In genomic region chr1:168521391-168522000, GRCh38 we compare ENCODE assay signal across 23 cellular contexts. TPM values are rescaled to one million over a fixed set of nuclear protein-coding genes. Genes with fewer than 3 reads are reported as not detected.
DNase-seq lines count a peak whose midpoint lies in the region; ATAC-seq and TF ChIP-seq lines count a peak whose summit lies in the region.
"Had no signal": no experiment of that assay in that cellular context is flagged by ENCODE, and none has a peak within 500 bp of the region (broad histone marks: within the 10 kb centered on the region; RNA-seq: fewer than 3 reads in every experiment).

No MANE protein-coding gene starts in this region.

- ATAC-seq in DND-41 (ENCODE audit: insufficient read depth, low read depth) (no peak), aorta (ENCODE audit: low FRiP score) (no peak), GM18858 (IDR thresholded peaks at IDR 0.05; ENCODE audit: unreplicated experiment) (no peak)
- ATAC-seq in activated CD8-positive, alpha-beta T cell treated with anti-CD3 and anti-CD28 coated beads, Interleukin-2, amount 10 ng/mL, durations not matched to agents 7 days and 5 days = peak; percentile 58
- ATAC-seq in naive thymus-derived CD8-positive, alpha-beta T cell = peak; percentile 56 to 57
- ATAC-seq: left ventricle myocardium superior, upper lobe of right lung, WTC11 had no signal

- H3K27ac ChIP-seq in DND-41 (ENCODE audit: low read length) (peak overlapping the region; percentile 95), WERI-Rb-1 (no peak overlapping the region), aorta (ENCODE audit: low read depth in 1 of 2, low read length in 2 of 2) (no peak overlapping the region)
- H3K27ac ChIP-seq: adrenal gland, right atrium auricular region, upper lobe of right lung had no signal

- H3K9ac ChIP-seq in DND-41 (ENCODE audit: low read depth, low read length) = peak overlapping the region; percentile 57; the same call in 1 of the 2 replicates

- no peaks in the 10 kb centered on the region for H4K20me1 ChIP-seq in DND-41 (ENCODE audit: insufficient read depth, low read length)

- DNase-seq in activated CD4-positive, alpha-beta memory T cell treated with anti-CD3 and anti-CD28 coated beads, Interleukin-2, amount 10 ng/mL, durations not matched to agents 7 days and 5 days = no peak
- no peak for DNase-seq in activated CD4-positive, alpha-beta memory T cell treated with anti-CD3 and anti-CD28 coated beads for 36 hours
- DNase-seq in DND-41 (no peak), WERI-Rb-1 (no peak), aorta (no peak)
- DNase-seq in activated CD8-positive, alpha-beta T cell treated with anti-CD3 and anti-CD28 coated beads, Interleukin-2, amount 10 ng/mL, durations not matched to agents 7 days and 5 days = peak; percentile 69
- peak in 3 of 10 donors; percentile 32 to 47 (median 40) for DNase-seq in naive thymus-derived CD8-positive, alpha-beta T cell
- DNase-seq: activated CD8-positive, alpha-beta memory T cell treated with anti-CD3 and anti-CD28 coated beads, Interleukin-2, amount 50 U/mL, for 4 hours; adrenal gland; central memory CD4-positive, alpha-beta T cell; DMS79 treated with DMSO at 0.1 percent for 48 hours; effector CD4-positive, alpha-beta T cell; IMR-90; left ventricle myocardium superior; NCI-H187; stimulated activated naive CD4-positive, alpha-beta T cell treated with Interleukin-2 at 50 U/mL for 16 hours; SW 1271; upper lobe of right lung had no signal

- H3K36me3 ChIP-seq in DND-41 (ENCODE audit: insufficient read depth, low read length) = no peaks in the 10 kb centered on the region
- no peaks in the 10 kb centered on the region for H3K36me3 ChIP-seq in WERI-Rb-1
- no peaks in the 10 kb centered on the region for H3K36me3 ChIP-seq in aorta (ENCODE audit: control insufficient read depth in 1 of 2, insufficient read depth in 2 of 2, low read length in 1 of 2)
- H3K36me3 ChIP-seq: adrenal gland, right atrium auricular region, upper lobe of right lung had no signal

- WGBS in aorta, 2 donors = 84 to 96% methylated on average over 1 of the region's 1 CpG

- TF ChIP-seq CTCF in DND-41 (IDR thresholded peaks at IDR 0.05; ENCODE audit: borderline replicate concordance, extremely low read depth, low read length, poor library complexity, severe bottlenecking) = no peak
- no peak for TF ChIP-seq CTCF in WERI-Rb-1 (IDR thresholded peaks at IDR 0.05; ENCODE audit: low read depth, low read length)

- POLR2A ChIA-PET in activated CD4-positive, alpha-beta memory T cell treated with anti-CD3 and anti-CD28 coated beads, Interleukin-2, amount 10 ng/mL, durations not matched to agents 7 days and 5 days (lab: Charles Lee) = interaction anchor here (0.6 to 3.1 kb wide), 12 partner anchors 10 to 893 kb away, joined by 3 to 31 read pairs (median 3); no protein-coding TSS in a partner anchor
- POLR2A ChIA-PET in activated CD4-positive, alpha-beta memory T cell treated with anti-CD3 and anti-CD28 coated beads for 36 hours (lab: Charles Lee) = no interaction called here
- POLR2A ChIA-PET in activated CD8-positive, alpha-beta T cell treated with anti-CD3 and anti-CD28 coated beads, Interleukin-2, amount 10 ng/mL, durations not matched to agents 7 days and 5 days (lab: Charles Lee) = interaction anchor here (0.8 to 3.1 kb wide), 9 partner anchors 10 to 82 kb away, joined by 3 to 31 read pairs (median 8); no protein-coding TSS in a partner anchor
- POLR2A ChIA-PET in naive thymus-derived CD8-positive, alpha-beta T cell (lab: Charles Lee) = interaction anchor here (1.0 to 1.8 kb wide), 7 partner anchors 8 to 77 kb away, joined by 3 to 8 read pairs (median 3); no protein-coding TSS in a partner anchor

- peaks cover 48% of the 10 kb centered on the region for H3K4me1 Mint-ChIP-seq in activated CD4-positive, alpha-beta memory T cell treated with anti-CD3 and anti-CD28 coated beads, Interleukin-2, amount 10 ng/mL, durations not matched to agents 7 days and 5 days
- peaks cover 45% of the 10 kb centered on the region for H3K4me1 Mint-ChIP-seq in activated CD4-positive, alpha-beta memory T cell treated with anti-CD3 and anti-CD28 coated beads for 36 hours (ENCODE audit: low read depth)
- peaks cover 71% of the 10 kb centered on the region for H3K4me1 Mint-ChIP-seq in activated CD8-positive, alpha-beta T cell treated with anti-CD3 and anti-CD28 coated beads, Interleukin-2, amount 10 ng/mL, durations not matched to agents 7 days and 5 days (ENCODE audit: low read depth)
- peaks cover 34 to 64% (median 57%) of the 10 kb centered on the region in 4 donors for H3K4me1 Mint-ChIP-seq in naive thymus-derived CD8-positive, alpha-beta T cell

- CTCF ChIA-PET in activated CD4-positive, alpha-beta memory T cell treated with anti-CD3 and anti-CD28 coated beads, Interleukin-2, amount 10 ng/mL, durations not matched to agents 7 days and 5 days (lab: Charles Lee) = interaction anchor here (1.0 to 1.9 kb wide), 4 partner anchors 14 to 179 kb away, joined by 3 to 7 read pairs (median 4); no protein-coding TSS in a partner anchor
- CTCF ChIA-PET in activated CD4-positive, alpha-beta memory T cell treated with anti-CD3 and anti-CD28 coated beads for 36 hours (lab: Charles Lee) = interaction anchor here (0.6 kb wide), 1 partner anchor 1037 kb away, joined by 3 read pairs; no protein-coding TSS in a partner anchor
- CTCF ChIA-PET in activated CD8-positive, alpha-beta T cell treated with anti-CD3 and anti-CD28 coated beads, Interleukin-2, amount 10 ng/mL, durations not matched to agents 7 days and 5 days (lab: Charles Lee) = interaction anchor here (0.7 to 3.0 kb wide), 13 partner anchors 10 to 287 kb away, joined by 3 to 10 read pairs (median 4); no protein-coding TSS in a partner anchor

- peaks cover 14% of the 10 kb centered on the region for H3K9me3 Mint-ChIP-seq in activated CD4-positive, alpha-beta memory T cell treated with anti-CD3 and anti-CD28 coated beads, Interleukin-2, amount 10 ng/mL, durations not matched to agents 7 days and 5 days
- H3K9me3 Mint-ChIP-seq in activated CD4-positive, alpha-beta memory T cell treated with anti-CD3 and anti-CD28 coated beads for 36 hours = peaks cover 7% of the 10 kb centered on the region
- H3K9me3 Mint-ChIP-seq in activated CD8-positive, alpha-beta T cell treated with anti-CD3 and anti-CD28 coated beads, Interleukin-2, amount 10 ng/mL, durations not matched to agents 7 days and 5 days (ENCODE audit: insufficient read depth) = peaks cover 22% of the 10 kb centered on the region
- peaks cover 0 to 21% (median 9%) of the 10 kb centered on the region in 9 donors for H3K9me3 Mint-ChIP-seq in naive thymus-derived CD8-positive, alpha-beta T cell

- H3K9me3 ChIP-seq in DND-41 (ENCODE audit: insufficient read depth, low read length, severe bottlenecking) (peaks cover 6% of the 10 kb centered on the region), WERI-Rb-1 (ENCODE audit: severe bottlenecking) (no peaks in the 10 kb centered on the region), aorta (ENCODE audit: control insufficient read depth, low read length) (no peaks in the 10 kb centered on the region)
- H3K9me3 ChIP-seq: adrenal gland, right atrium auricular region, upper lobe of right lung had no signal

- H3K4me1 ChIP-seq in DND-41 (ENCODE audit: insufficient read depth, low read length) = peaks cover 47% of the 10 kb centered on the region
- no peaks in the 10 kb centered on the region for H3K4me1 ChIP-seq in aorta (ENCODE audit: control insufficient read depth in 1 of 2, insufficient read depth in 2 of 2, low read length in 2 of 2)
- H3K4me1 ChIP-seq: adrenal gland, right atrium auricular region, upper lobe of right lung had no signal

- H3K27ac Mint-ChIP-seq in activated CD4-positive, alpha-beta memory T cell treated with anti-CD3 and anti-CD28 coated beads, Interleukin-2, amount 10 ng/mL, durations not matched to agents 7 days and 5 days = peak overlapping the region; percentile 85
- no peak overlapping the region for H3K27ac Mint-ChIP-seq in activated CD4-positive, alpha-beta memory T cell treated with anti-CD3 and anti-CD28 coated beads for 36 hours
- H3K27ac Mint-ChIP-seq in activated CD8-positive, alpha-beta T cell treated with anti-CD3 and anti-CD28 coated beads, Interleukin-2, amount 10 ng/mL, durations not matched to agents 7 days and 5 days = peak overlapping the region; percentile 91
- peak overlapping the region; percentile 80 to 96 (median 94) for H3K27ac Mint-ChIP-seq in naive thymus-derived CD8-positive, alpha-beta T cell
- H3K27ac Mint-ChIP-seq: WTC11 had no signal

- peak overlapping the region; percentile 60 for H2AFZ ChIP-seq in DND-41 (ENCODE audit: low read depth, low read length)

- no peak overlapping the region for H3K4me3 ChIP-seq in DND-41 (ENCODE audit: low read depth in 1 of 2, low read length in 2 of 2)
- no peak overlapping the region for H3K4me3 ChIP-seq in WERI-Rb-1 (ENCODE audit: low read depth, low read length)
- H3K4me3 ChIP-seq in aorta (ENCODE audit: low read length in 2 of 2) = no peak overlapping the region
- H3K4me3 ChIP-seq: adrenal gland, right atrium auricular region, upper lobe of right lung had no signal

- no peak overlapping the region for H3K4me2 ChIP-seq in DND-41 (ENCODE audit: insufficient read depth, low read length)

- H3K36me3 Mint-ChIP-seq in activated CD4-positive, alpha-beta memory T cell treated with anti-CD3 and anti-CD28 coated beads, Interleukin-2, amount 10 ng/mL, durations not matched to agents 7 days and 5 days (ENCODE audit: low read depth) = peaks cover 24% of the 10 kb centered on the region
- peaks cover 2% of the 10 kb centered on the region for H3K36me3 Mint-ChIP-seq in activated CD4-positive, alpha-beta memory T cell treated with anti-CD3 and anti-CD28 coated beads for 36 hours
- peaks cover 37% of the 10 kb centered on the region for H3K36me3 Mint-ChIP-seq in activated CD8-positive, alpha-beta T cell treated with anti-CD3 and anti-CD28 coated beads, Interleukin-2, amount 10 ng/mL, durations not matched to agents 7 days and 5 days (ENCODE audit: low read depth)
- peaks cover 0 to 11% (median 9%) of the 10 kb centered on the region in 3 donors for H3K36me3 Mint-ChIP-seq in naive thymus-derived CD8-positive, alpha-beta T cell

- no peaks in the 10 kb centered on the region for H3K27me3 Mint-ChIP-seq in activated CD4-positive, alpha-beta memory T cell treated with anti-CD3 and anti-CD28 coated beads, Interleukin-2, amount 10 ng/mL, durations not matched to agents 7 days and 5 days
- H3K27me3 Mint-ChIP-seq in activated CD4-positive, alpha-beta memory T cell treated with anti-CD3 and anti-CD28 coated beads for 36 hours = no peaks in the 10 kb centered on the region
- H3K27me3 Mint-ChIP-seq in activated CD8-positive, alpha-beta T cell treated with anti-CD3 and anti-CD28 coated beads, Interleukin-2, amount 10 ng/mL, durations not matched to agents 7 days and 5 days (ENCODE audit: low read depth) = no peaks in the 10 kb centered on the region
- no peaks in the 10 kb centered on the region for H3K27me3 Mint-ChIP-seq in naive thymus-derived CD8-positive, alpha-beta T cell

- no peaks in the 10 kb centered on the region for H3K27me3 ChIP-seq in DND-41 (ENCODE audit: insufficient read depth, low read length, poor library complexity)
- H3K27me3 ChIP-seq in WERI-Rb-1 (ENCODE audit: insufficient read depth, low read depth, severe bottlenecking) = no peaks in the 10 kb centered on the region
- H3K27me3 ChIP-seq in aorta (ENCODE audit: control insufficient read depth in 1 of 2, insufficient read depth in 2 of 2, low read length in 1 of 2) = no peaks in the 10 kb centered on the region
- H3K27me3 ChIP-seq: adrenal gland, right atrium auricular region, upper lobe of right lung had no signal

- peak overlapping the region; percentile 15 for H3K4me3 Mint-ChIP-seq in activated CD4-positive, alpha-beta memory T cell treated with anti-CD3 and anti-CD28 coated beads, Interleukin-2, amount 10 ng/mL, durations not matched to agents 7 days and 5 days
- H3K4me3 Mint-ChIP-seq in activated CD4-positive, alpha-beta memory T cell treated with anti-CD3 and anti-CD28 coated beads for 36 hours = no peak overlapping the region
- peak overlapping the region; percentile 80 for H3K4me3 Mint-ChIP-seq in activated CD8-positive, alpha-beta T cell treated with anti-CD3 and anti-CD28 coated beads, Interleukin-2, amount 10 ng/mL, durations not matched to agents 7 days and 5 days
- H3K4me3 Mint-ChIP-seq in naive thymus-derived CD8-positive, alpha-beta T cell = peak overlapping the region; percentile 0 to 79 (median 67)
- H3K4me3 Mint-ChIP-seq: WTC11 had no signal

- no peaks in the 10 kb centered on the region for H3K79me2 ChIP-seq in DND-41 (ENCODE audit: insufficient read depth, low read length)

- intact Hi-C loops in activated CD4-positive, alpha-beta memory T cell treated with anti-CD3 and anti-CD28 coated beads for 36 hours (cut with micrococcal nuclease) = loop anchor here (5.0 kb wide), 1 partner anchor 846 kb away; the partner anchor contains the start of genes BLZF1 and NME7
- intact Hi-C loops in aorta (cut with DNase I) = no loop called here

RNA-seq across cellular contexts. Expression of gene XCL2, which starts 22.3 kb away (rescaled TPM):
- not detected for total RNA-seq in activated CD4-positive, alpha-beta memory T cell treated with anti-CD3 and anti-CD28 coated beads, Interleukin-2, amount 10 ng/mL, durations not matched to agents 7 days and 5 days
- 1 to 10 TPM in 1 of 2 experiments, under 1 TPM in 1; 0.75 to 1.1 TPM for total RNA-seq in activated CD4-positive, alpha-beta memory T cell treated with anti-CD3 and anti-CD28 coated beads for 36 hours
- total RNA-seq in activated CD8-positive, alpha-beta T cell treated with anti-CD3 and anti-CD28 coated beads, Interleukin-2, amount 10 ng/mL, durations not matched to agents 7 days and 5 days = 10 to 100 TPM; 41.2 to 41.8 TPM
- not detected for total RNA-seq in naive thymus-derived CD8-positive, alpha-beta T cell
- 100 to 1,000 TPM in 1 of 3 donors, 1 to 10 TPM in 1, under 1 TPM in 1; 0.39 to 136 (median 1.9) TPM for polyA plus RNA-seq in naive thymus-derived CD8-positive, alpha-beta T cell
- 1 to 10 TPM in 1 of 2 donors, not detected in 1; 1.1 TPM for total RNA-seq in aorta
- not detected for polyA plus RNA-seq in aorta
- total RNA-seq: H4, IMR-90, left ventricle myocardium superior, NCI-H460, right atrium auricular region, WTC11 had no signal
- polyA plus RNA-seq: IMR-90 had no signal

RNA-seq across cellular contexts. Expression of gene XCL1, which starts 54.9 kb away (rescaled TPM):
- total RNA-seq in activated CD4-positive, alpha-beta memory T cell treated with anti-CD3 and anti-CD28 coated beads, Interleukin-2, amount 10 ng/mL, durations not matched to agents 7 days and 5 days = under 1 TPM in 1 of 2 experiments, not detected in 1; 0.33 TPM
- total RNA-seq in activated CD4-positive, alpha-beta memory T cell treated with anti-CD3 and anti-CD28 coated beads for 36 hours = 1 to 10 TPM in 1 of 2 experiments, under 1 TPM in 1; 0.97 to 1.2 TPM
- total RNA-seq in activated CD8-positive, alpha-beta T cell treated with anti-CD3 and anti-CD28 coated beads, Interleukin-2, amount 10 ng/mL, durations not matched to agents 7 days and 5 days = 10 to 100 TPM; 38.3 to 41.8 TPM
- total RNA-seq in naive thymus-derived CD8-positive, alpha-beta T cell = under 1 TPM in 1 of 2 experiments, not detected in 1; 0.36 TPM
- 1 to 10 TPM in 1 of 3 donors, under 1 TPM in 1, not detected in 1; 0.65 to 1.5 TPM for polyA plus RNA-seq in naive thymus-derived CD8-positive, alpha-beta T cell
- total RNA-seq in aorta = under 1 TPM in 1 of 2 donors, not detected in 1; 0.26 TPM
- under 1 TPM in 1 of 2 donors, not detected in 1; 0.20 TPM for polyA plus RNA-seq in aorta
- total RNA-seq: H4, IMR-90, NCI-H460 had no signal
- polyA plus RNA-seq: IMR-90 had no signal

Comparison
In these comparisons a context has a peak if more than half of its experiments do, and no peak if none do; other contexts are left out.
1. ATAC-seq: peak in activated CD8-positive, alpha-beta T cell treated with anti-CD3 and anti-CD28 coated beads, Interleukin-2, amount 10 ng/mL, durations not matched to agents 7 days and 5 days (single experiment) and naive thymus-derived CD8-positive, alpha-beta T cell (2 of 2); none in DND-41 (single experiment), aorta (single experiment) and GM18858 (single experiment).
2. RNA of gene XCL2, which starts 22.3 kb away (total RNA-seq): 41.2 to 41.8 TPM in activated CD8-positive, alpha-beta T cell treated with anti-CD3 and anti-CD28 coated beads, Interleukin-2, amount 10 ng/mL, durations not matched to agents 7 days and 5 days; 0.75 to 1.1 TPM in activated CD4-positive, alpha-beta memory T cell treated with anti-CD3 and anti-CD28 coated beads for 36 hours, 1.1 TPM in aorta, not detected in naive thymus-derived CD8-positive, alpha-beta T cell and not detected in activated CD4-positive, alpha-beta memory T cell treated with anti-CD3 and anti-CD28 coated beads, Interleukin-2, amount 10 ng/mL, durations not matched to agents 7 days and 5 days; every median in the first group is over 10 times any median in the second.
3. RNA of gene XCL1, which starts 54.9 kb away (total RNA-seq): 38.3 to 41.8 TPM in activated CD8-positive, alpha-beta T cell treated with anti-CD3 and anti-CD28 coated beads, Interleukin-2, amount 10 ng/mL, durations not matched to agents 7 days and 5 days; 0.97 to 1.2 TPM in activated CD4-positive, alpha-beta memory T cell treated with anti-CD3 and anti-CD28 coated beads for 36 hours, 0.36 TPM in naive thymus-derived CD8-positive, alpha-beta T cell, 0.33 TPM in activated CD4-positive, alpha-beta memory T cell treated with anti-CD3 and anti-CD28 coated beads, Interleukin-2, amount 10 ng/mL, durations not matched to agents 7 days and 5 days and 0.26 TPM in aorta; every median in the first group is over 10 times any median in the second.